3 cellular contexts compared by ENCODE assay signal in the genomic region with DNA sequence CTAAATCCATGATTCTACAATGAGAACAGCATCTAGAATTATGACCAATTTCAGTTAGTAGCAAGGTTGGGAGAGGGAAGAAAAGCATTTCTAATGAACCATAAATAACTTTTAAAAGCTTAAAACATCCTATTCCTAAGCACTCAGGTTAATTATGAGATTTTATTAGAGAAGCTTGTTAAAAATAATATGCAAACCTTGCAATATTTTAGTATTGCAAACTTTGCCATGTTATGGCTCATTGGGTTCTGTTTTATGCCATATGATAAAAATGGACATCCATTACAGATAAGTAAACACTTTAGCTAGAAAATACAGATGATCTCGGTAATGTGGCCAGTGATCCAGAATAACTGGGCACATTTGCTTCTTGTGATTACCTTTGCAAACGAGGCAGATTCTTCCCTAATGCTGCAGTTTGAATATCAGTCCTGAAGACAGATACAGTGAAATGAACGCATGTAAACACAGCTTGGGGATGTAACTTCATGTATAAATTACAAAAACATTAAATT.
TF ChIP-seq lines count a peak whose summit lies in the region.

No MANE protein-coding gene starts in this region.

TF ChIP-seq in A549, 52 proteins besides CTCF, POLR2A, EP300 and RAD21 (continued from another document):
- no peak for TF ChIP-seq HES2 (IDR thresholded peaks at IDR 0.05)
- TF ChIP-seq KDM5A (IDR thresholded peaks at IDR 0.05) = no peak
- TF ChIP-seq ZNF302 (CRISPR knock-in tag; IDR thresholded peaks at IDR 0.05) = no peak
- TF ChIP-seq ZC3H11A (IDR thresholded peaks at IDR 0.05) = no peak
- TF ChIP-seq EHMT2 (IDR thresholded peaks at IDR 0.05; ENCODE audit: low read depth) = no peak
- no peak for TF ChIP-seq HEYL (CRISPR knock-in tag; IDR thresholded peaks at IDR 0.05)

TF ChIP-seq in K562, 482 proteins besides CTCF, POLR2A, EP300 and RAD21 (continued from another document):
- peak; percentile 59 for TF ChIP-seq C11orf30 (IDR thresholded peaks at IDR 0.05; ENCODE audit: low read depth)
- peak; percentile 44; the same call in 1 of the 2 replicates for TF ChIP-seq MAFF (IDR thresholded peaks at IDR 0.05; ENCODE audit: low read length)

TF ChIP-seq in endothelial cell of umbilical vein, 7 proteins besides CTCF, POLR2A, EP300 and RAD21 (continued from another document):
- no peak for TF ChIP-seq JUN (IDR thresholded peaks at IDR 0.05; ENCODE audit: borderline replicate concordance, insufficient read depth, insufficient read length, low read depth)
- no peak for TF ChIP-seq MYC (IDR thresholded peaks at IDR 0.05; ENCODE audit: low read depth, low read length)
- TF ChIP-seq EZH2 (IDR thresholded peaks at IDR 0.05; ENCODE audit: borderline replicate concordance, low read depth, low read length, severe bottlenecking) = no peak
- TF ChIP-seq, protein P1, sequence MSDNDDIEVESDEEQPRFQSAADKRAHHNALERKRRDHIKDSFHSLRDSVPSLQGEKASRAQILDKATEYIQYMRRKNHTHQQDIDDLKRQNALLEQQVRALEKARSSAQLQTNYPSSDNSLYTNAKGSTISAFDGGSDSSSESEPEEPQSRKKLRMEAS (IDR thresholded peaks at IDR 0.05; ENCODE audit: insufficient read depth, insufficient read length) = no peak
